26 cellular contexts compared by ENCODE assay signal in the genomic region with DNA sequence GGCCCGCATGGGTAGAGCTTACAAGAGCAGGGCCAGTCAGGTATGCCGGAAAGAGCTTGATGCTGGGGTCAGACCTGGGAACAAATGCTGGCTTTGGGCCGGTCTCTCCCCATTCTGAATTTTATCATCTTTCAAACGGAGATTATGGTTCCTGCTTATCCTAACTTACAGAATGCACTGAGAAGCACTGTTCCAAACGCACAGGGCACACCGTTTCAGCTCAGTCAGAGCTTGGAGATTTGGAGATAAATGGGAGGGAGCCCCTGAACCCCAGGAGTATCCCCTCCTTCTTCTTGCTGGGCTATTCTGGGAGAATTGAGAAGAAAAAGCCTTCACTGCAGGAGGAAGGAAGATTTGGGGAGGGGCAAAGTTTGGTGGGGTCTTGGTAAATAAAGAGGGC.
"Had no signal": no experiment of that assay in that cellular context is flagged by ENCODE, and none has a peak within 500 bp of the region (broad histone marks: within the 10 kb centered on the region; RNA-seq: fewer than 3 reads in every experiment).

No MANE protein-coding gene starts in this region.

- H3K9ac ChIP-seq: neural progenitor cell had no signal

- H3K4me3 ChIP-seq: left lung, lower lobe of right lung, neural progenitor cell, ovary, skin epidermis, suprapubic skin, thoracic aorta, tibial artery, uterus had no signal

- H3K4me1 ChIP-seq: left lung, lower lobe of right lung, suprapubic skin, tibial artery, uterus had no signal

- H3K36me3 ChIP-seq: left lung, lower lobe of right lung, neural progenitor cell, ovary, suprapubic skin, thoracic aorta, tibial artery, uterus had no signal

- H3K4me2 ChIP-seq: neural progenitor cell had no signal

- H3K27ac Mint-ChIP-seq: nephron progenitor cell; neural progenitor cell; progenitor cell of endocrine pancreas; stimulated activated effector memory CD8-positive, alpha-beta T cell treated with anti-CD3 and anti-CD28 coated beads, Interleukin-12 subunit alpha, Interleukin-12 subunit beta, amount 100 ng/mL, for 72 hours; stimulated activated naive CD8-positive, alpha-beta T cell treated with anti-CD3 and anti-CD28 coated beads, Interleukin-15, Interleukin-2, amounts not matched to agents 100 ng/mL and 50 ng/mL, for 24 hours had no signal

- H3K36me3 Mint-ChIP-seq: naive thymus-derived CD8-positive, alpha-beta T cell; neural progenitor cell; stimulated activated effector memory CD8-positive, alpha-beta T cell treated with anti-CD3 and anti-CD28 coated beads, Interleukin-12 subunit alpha, Interleukin-12 subunit beta, amount 100 ng/mL, for 72 hours had no signal

- H3K9me3 Mint-ChIP-seq: stimulated activated effector memory CD8-positive, alpha-beta T cell treated with anti-CD3 and anti-CD28 coated beads, Interleukin-12 subunit alpha, Interleukin-12 subunit beta, amount 100 ng/mL, for 72 hours; stimulated activated naive CD8-positive, alpha-beta T cell treated with anti-CD3 and anti-CD28 coated beads, Interleukin-15, Interleukin-2, amounts not matched to agents 100 ng/mL and 50 ng/mL, for 24 hours had no signal

- H3K4me1 Mint-ChIP-seq: naive thymus-derived CD8-positive, alpha-beta T cell; stimulated activated effector memory CD8-positive, alpha-beta T cell treated with anti-CD3 and anti-CD28 coated beads, Interleukin-12 subunit alpha, Interleukin-12 subunit beta, amount 100 ng/mL, for 72 hours had no signal

- DNase-seq: hippocampal formation; kidney; left colon; left lung; lower lobe of right lung; mammary epithelial cell; mesenchymal stem cell; naive thymus-derived CD8-positive, alpha-beta T cell; nephron progenitor cell; ovary; right cardiac atrium; stimulated activated CD4-positive, alpha-beta T cell treated with anti-CD3 and anti-CD28 coated beads, Interleukin-12 subunit alpha, Interleukin-12 subunit beta, amount 100 ng/mL, for 4 hours; stimulated activated CD4-positive, alpha-beta T cell treated with anti-CD3 and anti-CD28 coated beads, Interleukin-15, amount 100 ng/mL, for 24 hours; stimulated activated CD4-positive, alpha-beta T cell treated with anti-CD3 and anti-CD28 coated beads, Interleukin-4, amount 100 ng/mL, for 24 hours; stimulated activated naive CD4-positive, alpha-beta T cell; tibial artery; trophoblast cell; uterus had no signal

- H3K27me3 ChIP-seq: left lung, neural progenitor cell, ovary, suprapubic skin, uterus had no signal

- ATAC-seq: left colon; left lung; lower lobe of right lung; naive thymus-derived CD8-positive, alpha-beta T cell; right cardiac atrium; sciatic nerve; stimulated activated effector memory CD8-positive, alpha-beta T cell treated with anti-CD3 and anti-CD28 coated beads, Interleukin-12 subunit alpha, Interleukin-12 subunit beta, amount 100 ng/mL, for 72 hours had no signal

- H3K9me3 ChIP-seq: left lung, lower lobe of right lung, ovary, suprapubic skin, thoracic aorta, tibial artery, uterus had no signal

- H2AFZ ChIP-seq: neural progenitor cell had no signal

- H3K27ac ChIP-seq: left lung, lower lobe of right lung, neural progenitor cell, ovary, skin epidermis, suprapubic skin, thoracic aorta, tibial artery, uterus had no signal

- H3K4me3 Mint-ChIP-seq: naive thymus-derived CD8-positive, alpha-beta T cell; nephron progenitor cell; neural progenitor cell; stimulated activated effector memory CD8-positive, alpha-beta T cell treated with anti-CD3 and anti-CD28 coated beads, Interleukin-12 subunit alpha, Interleukin-12 subunit beta, amount 100 ng/mL, for 72 hours; stimulated activated naive CD8-positive, alpha-beta T cell treated with anti-CD3 and anti-CD28 coated beads, Interleukin-15, Interleukin-2, amounts not matched to agents 100 ng/mL and 50 ng/mL, for 24 hours had no signal
